Comparison of ENCODE assay signal across 16 cellular contexts in genomic region chr9:133217333-133217988, GRCh38. TPM values are rescaled to one million over a fixed set of nuclear protein-coding genes. Genes with fewer than 3 reads are reported as not detected.
DNase-seq lines count a peak whose midpoint lies in the region; ATAC-seq, FAIRE-seq and TF ChIP-seq lines count a peak whose summit lies in the region.
"Not testable (repeated sequence)": the region's sequence is repeated elsewhere in the genome, so short reads cannot be mapped to it uniquely, and the experiment has no call there.
"Had no signal": no experiment of that assay in that cellular context is flagged by ENCODE, and none has a peak within 500 bp of the region (broad histone marks: within the 10 kb centered on the region; RNA-seq: fewer than 3 reads in every experiment).

No MANE protein-coding gene starts in this region.

- not testable (repeated sequence) for H2BK15ac ChIP-seq in H9 (ENCODE audit: low read depth, low read length)

- not testable (repeated sequence) for H3K4me3 Mint-ChIP-seq in H9; activated T-cell treated with anti-CD3 and anti-CD28 coated beads, Interleukin-2, amount 50 U/mL, for 24 hours

- H3K27ac Mint-ChIP-seq in H9; activated T-cell treated with anti-CD3 and anti-CD28 coated beads, Interleukin-2, amount 50 U/mL, for 24 hours: not testable (repeated sequence)

- not testable (repeated sequence) for H4K8ac ChIP-seq in H9 (replicated peaks; ENCODE audit: insufficient read length, low read depth, low read length)

- not testable (repeated sequence) for H3K9ac ChIP-seq in H9 (ENCODE audit: extremely low read depth, insufficient read length, low read length); kidney (ENCODE audit: low read length in 2 of 2)

- H3K56ac ChIP-seq in H9 (ENCODE audit: insufficient read length, low read depth, low read length): not testable (repeated sequence)

- not testable (repeated sequence) for FAIRE-seq in kidney (lab: Jason Lieb, UNC)

- intact Hi-C loops in kidney (cut with DNase I); mucosa of descending colon (cut with DNase I, micrococcal nuclease); sigmoid colon (cut with DNase I); testis (cut with DNase I; ENCODE audit: low total_unique reads): not testable (repeated sequence)

- not testable (repeated sequence) for H3K36me3 ChIP-seq in kidney (ENCODE audit: control insufficient read depth in 1 of 2, insufficient read depth in 2 of 2, low read length in 2 of 2); mucosa of descending colon (ENCODE audit: low read depth); sigmoid colon; testis (ENCODE audit: low read depth, missing control alignments)

- not testable (repeated sequence) for H3K79me2 ChIP-seq in H9 (ENCODE audit: insufficient read depth, low read length)

- not testable (repeated sequence) for TF ChIP-seq EP300 in sigmoid colon (IDR thresholded peaks at IDR 0.05)

- H3K23me2 ChIP-seq in H9 (ENCODE audit: insufficient read length, low read depth, low read length, poor library complexity, severe bottlenecking): not testable (repeated sequence)

- not testable (repeated sequence) for H2BK20ac ChIP-seq in H9 (ENCODE audit: low read depth, low read length, poor library complexity, severe bottlenecking)

- not testable (repeated sequence) for H2BK120ac ChIP-seq in H9 (ENCODE audit: low read depth, low read length, poor library complexity, severe bottlenecking)

- peak; percentile 40 for ATAC-seq in mucosa of descending colon

- peaks cover 9 to 14% of the 10 kb centered on the region in 2 experiments; a peak in 4 of 5 replicates for H3K9me3 Mint-ChIP-seq in H9
- not testable (repeated sequence) for H3K9me3 Mint-ChIP-seq in activated T-cell treated with anti-CD3 and anti-CD28 coated beads, Interleukin-2, amount 50 U/mL, for 24 hours

- WGBS in H9 (ENCODE audit: extremely low coverage, insufficient read length, low lambda C conversion rate): no CpG with 5 or more reads among the region's 12 CpGs
- 62 to 71% methylated on average over 12 of the region's 12 CpGs for WGBS in sigmoid colon, 2 donors
- WGBS in testis, 2 donors: 77 to 80% methylated on average over 10 to 12 of the region's 12 CpGs

- H2AK5ac ChIP-seq in H9 (ENCODE audit: insufficient read length, low read length): not testable (repeated sequence)

- H3T11ph ChIP-seq in H9 (ENCODE audit: low read length): not testable (repeated sequence)

- H2AFZ ChIP-seq in H9 (ENCODE audit: low read length): not testable (repeated sequence)

- not testable (repeated sequence) for H3K27me3 ChIP-seq in H9 (ENCODE audit: insufficient read depth, low read length); testis
- peaks cover 0 to 14% (median 0%) of the 10 kb centered on the region in 3 donors for H3K27me3 ChIP-seq in sigmoid colon

- H3K23ac ChIP-seq in H9 (ENCODE audit: insufficient read length, low read depth, low read length): not testable (repeated sequence)

- H3K4me2 ChIP-seq in H9 (ENCODE audit: insufficient read depth, insufficient read length, low read length): not testable (repeated sequence)

- TF ChIP-seq POLR2A in sigmoid colon (IDR thresholded peaks at IDR 0.05); testis (IDR thresholded peaks at IDR 0.05): not testable (repeated sequence)

- not testable (repeated sequence) for H3K79me1 ChIP-seq in H9 (ENCODE audit: insufficient read depth, low read depth, low read length, poor library complexity, severe bottlenecking)

- not testable (repeated sequence) for H2BK12ac ChIP-seq in H9 (ENCODE audit: insufficient read length, low read depth, low read length)

- H3K36me3 Mint-ChIP-seq in H9 (ENCODE audit: insufficient read depth in 1 of 3, low read depth in 3 of 3); activated T-cell treated with anti-CD3 and anti-CD28 coated beads, Interleukin-2, amount 50 U/mL, for 24 hours (ENCODE audit: low read depth): not testable (repeated sequence)

- not testable (repeated sequence) for H4K20me1 ChIP-seq in H9 (ENCODE audit: control insufficient read depth, insufficient read depth, insufficient read length)

- not testable (repeated sequence) for TF ChIP-seq CTCF in H9 (conservative IDR thresholded peaks at IDR 0.05); kidney (IDR thresholded peaks at IDR 0.05; ENCODE audit: borderline replicate concordance, extremely low read depth, insufficient read depth); mucosa of descending colon (IDR thresholded peaks at IDR 0.05); sigmoid colon (IDR thresholded peaks at IDR 0.05); testis (IDR thresholded peaks at IDR 0.05)

- not testable (repeated sequence) for H4K5ac ChIP-seq in H9 (ENCODE audit: insufficient read length, low read depth, low read length)

- H3K4me1 ChIP-seq in H9 (ENCODE audit: insufficient read depth, low read length); kidney (ENCODE audit: control insufficient read depth in 1 of 2, insufficient read depth in 1 of 2, low read depth in 1 of 2, low read length in 2 of 2); mucosa of descending colon (ENCODE audit: low read depth); sigmoid colon; testis: not testable (repeated sequence)

- H4K91ac ChIP-seq in H9 (ENCODE audit: insufficient read length, low read depth, low read length): not testable (repeated sequence)

- not testable (repeated sequence) for H3K27ac ChIP-seq in H9 (ENCODE audit: insufficient read length, low read depth, low read length); kidney (ENCODE audit: low read depth in 2 of 2, low read length in 2 of 2); sigmoid colon; testis

- not testable (repeated sequence) for H2BK5ac ChIP-seq in H9 (ENCODE audit: insufficient read length, low read length)

- H3K27me3 Mint-ChIP-seq in H9 (ENCODE audit: low read depth): peaks cover 100% of the 10 kb centered on the region
- H3K27me3 Mint-ChIP-seq in activated T-cell treated with anti-CD3 and anti-CD28 coated beads, Interleukin-2, amount 50 U/mL, for 24 hours: peaks cover 68% of the 10 kb centered on the region

- DNase-seq in H9 (peak; percentile 24), kidney (peak; percentile 46), sigmoid colon (peak; percentile 29), testis (peak; percentile 11)
- DNase-seq in activated T-cell treated with anti-CD3 and anti-CD28 coated beads, Interleukin-2, amount 50 U/mL, for 24 hours: peak; percentile 16
- DNase-seq in mucosa of descending colon: not testable (repeated sequence)

- not testable (repeated sequence) for H3K4me3 ChIP-seq in kidney (ENCODE audit: low read length in 2 of 2); mucosa of descending colon; sigmoid colon; testis

- not testable (repeated sequence) for H3K18ac ChIP-seq in H9 (ENCODE audit: insufficient read length, low read depth, low read length)

- H3K9me3 ChIP-seq in H9 (ENCODE audit: control insufficient read depth, low read depth, low read length); kidney (ENCODE audit: control insufficient read depth in 1 of 2, low read length in 2 of 2); mucosa of descending colon; sigmoid colon; testis: not testable (repeated sequence)

- not testable (repeated sequence) for H3K4me1 Mint-ChIP-seq in H9; activated T-cell treated with anti-CD3 and anti-CD28 coated beads, Interleukin-2, amount 50 U/mL, for 24 hours (ENCODE audit: low read depth)

- not testable (repeated sequence) for H3K14ac ChIP-seq in H9 (ENCODE audit: insufficient read depth, low read length)

- H3K4ac ChIP-seq in H9 (ENCODE audit: low read depth, low read length): not testable (repeated sequence)

RNA-seq across cellular contexts. Expression of gene OBP2B, which starts 8.4 kb away (rescaled TPM):
- total RNA-seq in H9 (2021): not detected in 2 replicates
- not detected for total RNA-seq in kidney
- not detected for polyA plus RNA-seq in kidney (ENCODE audit: insufficient read depth, low read depth, low replicate concordance)
- total RNA-seq in mucosa of descending colon: not detected
- not detected for total RNA-seq in sigmoid colon
- polyA plus RNA-seq in sigmoid colon: not detected
- total RNA-seq in testis: 10 to 100 TPM; 34.0 to 53.0 TPM
- polyA plus RNA-seq in testis (ENCODE audit: insufficient read depth, low read depth, low replicate concordance): 35.1 TPM
- total RNA-seq: A172; A673; CD4-positive, alpha-beta T cell; CD8-positive, alpha-beta memory T cell; GM12878; GM23248; H1; H7 had no signal
- polyA plus RNA-seq: BJ; CD14-positive monocyte; CD8-positive, alpha-beta memory T cell; GM12878; GM23248; H1 had no signal

RNA-seq across cellular contexts. Expression of gene GBGT1, which starts 53.7 kb away (rescaled TPM):
- total RNA-seq in H9 (2021) (9.3 TPM in 2 replicates), kidney (21.6 TPM), mucosa of descending colon (10 to 100 TPM in 1 of 3 donors, 1 to 10 TPM in 2; 4.3 to 14.0 (median 8.6) TPM), sigmoid colon (10 to 100 TPM in 3 of 4 donors, 1 to 10 TPM in 1; 8.9 to 31.1 (median 19.2) TPM), testis (10 to 100 TPM in 1 of 2 donors, 1 to 10 TPM in 1; 5.6 to 11.2 TPM)
- polyA plus RNA-seq in kidney (ENCODE audit: insufficient read depth, low read depth, low replicate concordance) (7.9 TPM), sigmoid colon (1 to 10 TPM; 4.2 to 9.9 (median 5.4) TPM), testis (ENCODE audit: insufficient read depth, low read depth, low replicate concordance) (4.0 TPM)
- polyA plus RNA-seq: CD8-positive, alpha-beta memory T cell had no signal

RNA-seq across cellular contexts. Expression of gene ABO, which starts 57.5 kb away (rescaled TPM):
- total RNA-seq in H9 (2021): 0.31 and 0.37 TPM in 2 replicates
- total RNA-seq in kidney: 29.0 TPM
- 25.0 TPM for polyA plus RNA-seq in kidney (ENCODE audit: insufficient read depth, low read depth, low replicate concordance)
- 100 to 1,000 TPM in 2 of 3 donors, 10 to 100 TPM in 1; 25.6 to 114 (median 102) TPM for total RNA-seq in mucosa of descending colon
- total RNA-seq in sigmoid colon: 1 to 10 TPM in 2 of 4 donors, under 1 TPM in 2; 0.36 to 1.5 (median 1.0) TPM
- polyA plus RNA-seq in sigmoid colon: 10 to 100 TPM; 15.0 to 27.3 (median 24.5) TPM
- total RNA-seq in testis: 10 to 100 TPM; 25.6 to 31.1 TPM
- polyA plus RNA-seq in testis (ENCODE audit: insufficient read depth, low read depth, low replicate concordance): 10.4 TPM
- total RNA-seq: A172; A673; CD8-positive, alpha-beta memory T cell; GM12878; GM23248; H1; H7 had no signal
- polyA plus RNA-seq: BJ; CD8-positive, alpha-beta memory T cell; GM23248 had no signal

Comparison
In these comparisons a context has a peak if more than half of its experiments do, and no peak if none do; other contexts are left out.
1. RNA of gene OBP2B, which starts 8.4 kb away (total RNA-seq): 34.0 to 53.0 TPM in testis; not detected in H9, not detected in kidney (single experiment), not detected in mucosa of descending colon and not detected in sigmoid colon; every median in the first group is over 10 times any median in the second.
2. RNA of gene ABO, which starts 57.5 kb away (total RNA-seq): 25.6 to 114 TPM in mucosa of descending colon, 25.6 to 31.1 TPM in testis and 29.0 TPM in kidney (single experiment); 0.36 to 1.5 TPM in sigmoid colon and 0.31 to 0.37 TPM in H9; every median in the first group is over 10 times any median in the second.